In genomic region chr12:7131502-7131866, GRCh38 we compare ENCODE assay signal across 8 cellular contexts. TPM values are rescaled to one million over a fixed set of nuclear protein-coding genes. Genes with fewer than 3 reads are reported as not detected.
DNase-seq lines count a peak whose midpoint lies in the region; ATAC-seq and TF ChIP-seq lines count a peak whose summit lies in the region.

No MANE protein-coding gene starts in this region.

- in situ Hi-C loops in GM23248 (cut with MboI) = no loop called here

- H3F3A ChIP-seq in GM23248 (ENCODE audit: insufficient read depth) = no peaks in the 10 kb centered on the region

- no peaks in the 10 kb centered on the region for H3K36me3 ChIP-seq in GM23248 (ENCODE audit: low read depth)

- H3K9me3 ChIP-seq in GM23248 (ENCODE audit: low read depth) = no peaks in the 10 kb centered on the region

- no peaks in the 10 kb centered on the region for H3K27me3 Mint-ChIP-seq in activated CD8-positive, alpha-beta T cell treated with anti-CD3 and anti-CD28 coated beads for 36 hours
- peaks cover 11% of the 10 kb centered on the region for H3K27me3 Mint-ChIP-seq in type B pancreatic cell

- CTCF ChIA-PET in activated CD8-positive, alpha-beta T cell treated with anti-CD3 and anti-CD28 coated beads for 36 hours (lab: Charles Lee) = interaction anchor here (0.7 to 1.4 kb wide), 3 partner anchors 14 to 113 kb away, joined by 3 to 5 read pairs (median 3); partner anchors contain the start of gene LPCAT3

- no peaks in the 10 kb centered on the region for H3K79me2 ChIP-seq in GM23248 (ENCODE audit: insufficient read depth)

- H3K4me1 Mint-ChIP-seq in activated CD8-positive, alpha-beta T cell treated with anti-CD3 and anti-CD28 coated beads for 36 hours (ENCODE audit: low read depth) = peaks cover 28% of the 10 kb centered on the region
- H3K4me1 Mint-ChIP-seq in type B pancreatic cell (ENCODE audit: unreplicated experiment) = peaks cover 14% of the 10 kb centered on the region

- H3K27ac Mint-ChIP-seq in activated CD8-positive, alpha-beta T cell treated with anti-CD3 and anti-CD28 coated beads for 36 hours = peak overlapping the region; percentile 14
- peak overlapping the region; percentile 91 for H3K27ac Mint-ChIP-seq in type B pancreatic cell

- ATAC-seq in Right ventricle myocardium superior (ENCODE audit: poor library complexity) (no peak), Right ventricle myocardium inferior (no peak), HG02970 (IDR thresholded peaks at IDR 0.05; ENCODE audit: low FRiP score, unreplicated experiment) (no peak)
- peak; percentile 40 for ATAC-seq in activated CD8-positive, alpha-beta T cell treated with anti-CD3 and anti-CD28 coated beads for 36 hours

- peaks cover 11% of the 10 kb centered on the region; the same call in 1 of the 2 replicates for H3K4me1 ChIP-seq in GM23248 (ENCODE audit: insufficient read depth)

- no peak overlapping the region for H3K27ac ChIP-seq in GM23248

- H3K36me3 Mint-ChIP-seq in activated CD8-positive, alpha-beta T cell treated with anti-CD3 and anti-CD28 coated beads for 36 hours (ENCODE audit: low read depth) = peaks cover 3% of the 10 kb centered on the region
- H3K36me3 Mint-ChIP-seq in type B pancreatic cell = peaks cover 30% of the 10 kb centered on the region

- H3K9ac ChIP-seq in GM23248 = no peak overlapping the region

- no peaks in the 10 kb centered on the region for H3K27me3 ChIP-seq in GM23248 (replicated peaks; ENCODE audit: insufficient read depth)

- 67 to 68% methylated on average over 6 to 7 of the region's 7 CpGs for WGBS in GM23248 (ENCODE audit: low coverage in 1 of 2, low lambda C conversion rate in 2 of 2, missing lambda C conversion rate in 2 of 2), 2 experiments

- no peaks in the 10 kb centered on the region for H3K9me2 ChIP-seq in GM23248 (ENCODE audit: insufficient read depth)

- no peak overlapping the region for H3K4me2 ChIP-seq in GM23248 (ENCODE audit: unreplicated experiment)

- no peak overlapping the region for H2AFZ ChIP-seq in GM23248

- no peaks in the 10 kb centered on the region for H3K9me3 Mint-ChIP-seq in activated CD8-positive, alpha-beta T cell treated with anti-CD3 and anti-CD28 coated beads for 36 hours
- H3K9me3 Mint-ChIP-seq in type B pancreatic cell = no peaks in the 10 kb centered on the region

- no peaks in the 10 kb centered on the region for H4K20me1 ChIP-seq in GM23248 (ENCODE audit: insufficient read depth)

- H3K4me3 ChIP-seq in GM23248 = no peak overlapping the region

- no peak for TF ChIP-seq CTCF in activated CD8-positive, alpha-beta T cell treated with anti-CD3 and anti-CD28 coated beads for 36 hours (IDR thresholded peaks at IDR 0.05)
- no peak for TF ChIP-seq CTCF in type B pancreatic cell (conservative IDR thresholded peaks at IDR 0.05)

- DNase-seq in Right ventricle myocardium superior (peak; percentile 40), Right ventricle myocardium inferior (ENCODE audit: missing footprints) (no peak), iPS-NIHi11 (ENCODE audit: low spot score) (peak; percentile 55), type B pancreatic cell (ENCODE audit: extremely low spot score, unreplicated experiment) (no peak), cortex of kidney (lab: John Stamatoyannopoulos, UW) (no peak), GM23248 (no peak)
- peak; percentile 62 for DNase-seq in activated CD8-positive, alpha-beta T cell treated with anti-CD3 and anti-CD28 coated beads for 36 hours

- intact Hi-C loops in Right ventricle myocardium superior (cut with DNase I) (no loop called here), Right ventricle myocardium inferior (cut with DNase I) (no loop called here)
- intact Hi-C loops in activated CD8-positive, alpha-beta T cell treated with anti-CD3 and anti-CD28 coated beads for 36 hours (cut with micrococcal nuclease) = no loop called here

- POLR2A ChIA-PET in activated CD8-positive, alpha-beta T cell treated with anti-CD3 and anti-CD28 coated beads for 36 hours (lab: Charles Lee) = interaction anchor here (0.8 to 1.5 kb wide), 2 partner anchors 57 to 113 kb away, joined by 3 to 4 read pairs; partner anchors contain the start of gene LPCAT3

- peak overlapping the region; percentile 83 for H3K4me3 Mint-ChIP-seq in activated CD8-positive, alpha-beta T cell treated with anti-CD3 and anti-CD28 coated beads for 36 hours
- peak overlapping the region; percentile 92 for H3K4me3 Mint-ChIP-seq in type B pancreatic cell

RNA-seq across cellular contexts. Expression of gene CLSTN3, which starts 1.3 kb away (rescaled TPM):
- total RNA-seq in Right ventricle myocardium superior (3.7 TPM), Right ventricle myocardium inferior (5.7 TPM), type B pancreatic cell (ENCODE audit: low replicate concordance) (51.6 and 80.7 TPM in 2 replicates)
- total RNA-seq in activated CD8-positive, alpha-beta T cell treated with anti-CD3 and anti-CD28 coated beads for 36 hours = 10 to 100 TPM; 29.0 to 30.8 TPM
- total RNA-seq in GM23248 (2014; rRNA removed; shearing (Covaris generic)) = 4.5 and 12.3 TPM in 2 replicates
- 1.8 and 2.9 TPM in 2 replicates for polyA plus RNA-seq in GM23248 (2016; fragmentation: Nextera tagmentation; extraction: Ambion mirVana)

RNA-seq across cellular contexts. Expression of gene RBP5, which starts 2.8 kb away (rescaled TPM):
- total RNA-seq in Right ventricle myocardium superior (0.46 TPM), Right ventricle myocardium inferior (0.54 TPM), type B pancreatic cell (ENCODE audit: low replicate concordance) (1.0 and 1.2 TPM in 2 replicates)
- not detected for total RNA-seq in activated CD8-positive, alpha-beta T cell treated with anti-CD3 and anti-CD28 coated beads for 36 hours
- total RNA-seq in GM23248 (2014; rRNA removed; shearing (Covaris generic)) = not detected in 2 replicates
- polyA plus RNA-seq in GM23248 (2016; fragmentation: Nextera tagmentation; extraction: Ambion mirVana) = 0.38 TPM in 1 of 2 replicates, not detected in the other

RNA-seq across cellular contexts. Expression of gene C1RL, which starts 22.5 kb away (rescaled TPM):
- total RNA-seq in Right ventricle myocardium superior (10.7 TPM), Right ventricle myocardium inferior (14.4 TPM), type B pancreatic cell (ENCODE audit: low replicate concordance) (32.4 and 58.0 TPM in 2 replicates)
- 10 to 100 TPM; 10.5 to 11.8 TPM for total RNA-seq in activated CD8-positive, alpha-beta T cell treated with anti-CD3 and anti-CD28 coated beads for 36 hours
- 22.2 and 26.7 TPM in 2 replicates for total RNA-seq in GM23248 (2014; rRNA removed; shearing (Covaris generic))
- 14.3 and 14.9 TPM in 2 replicates for polyA plus RNA-seq in GM23248 (2016; fragmentation: Nextera tagmentation; extraction: Ambion mirVana)

RNA-seq across cellular contexts. Expression of gene C1R, which starts 39.2 kb away (rescaled TPM):
- total RNA-seq in Right ventricle myocardium superior (165 TPM), Right ventricle myocardium inferior (227 TPM), type B pancreatic cell (ENCODE audit: low replicate concordance) (5.4 and 6.5 TPM in 2 replicates)
- 1 to 10 TPM in 1 of 2 experiments, under 1 TPM in 1; 0.97 to 2.4 TPM for total RNA-seq in activated CD8-positive, alpha-beta T cell treated with anti-CD3 and anti-CD28 coated beads for 36 hours
- total RNA-seq in GM23248 (2014; rRNA removed; shearing (Covaris generic)) = 51.1 and 52.2 TPM in 2 replicates
- 75.0 and 78.9 TPM in 2 replicates for polyA plus RNA-seq in GM23248 (2016; fragmentation: Nextera tagmentation; extraction: Ambion mirVana)

RNA-seq across cellular contexts. Expression of gene PEX5, which starts 58.0 kb away (rescaled TPM):
- total RNA-seq in Right ventricle myocardium superior (34.1 TPM), Right ventricle myocardium inferior (30.9 TPM), type B pancreatic cell (ENCODE audit: low replicate concordance) (50.2 and 71.8 TPM in 2 replicates)
- total RNA-seq in activated CD8-positive, alpha-beta T cell treated with anti-CD3 and anti-CD28 coated beads for 36 hours = 10 to 100 TPM; 39.0 to 41.8 TPM
- total RNA-seq in GM23248 (2014; rRNA removed; shearing (Covaris generic)) = 22.3 and 27.8 TPM in 2 replicates
- polyA plus RNA-seq in GM23248 (2016; fragmentation: Nextera tagmentation; extraction: Ambion mirVana) = 6.6 and 6.8 TPM in 2 replicates

Comparison
In these comparisons a context has a peak if more than half of its experiments do, and no peak if none do; other contexts are left out.
1. DNase-seq: peak in Right ventricle myocardium superior (single experiment), activated CD8-positive, alpha-beta T cell treated with anti-CD3 and anti-CD28 coated beads for 36 hours (single experiment) and iPS-NIHi11 (single experiment); none in Right ventricle myocardium inferior (single experiment), type B pancreatic cell (single experiment), cortex of kidney (single experiment) and GM23248 (single experiment).